1 cellular context compared by ENCODE assay signal in genomic region chr3:12670365-12670764, GRCh38.
TF ChIP-seq lines count a peak whose summit lies in the region.

No MANE protein-coding gene starts in this region.

TF ChIP-seq in HepG2, 621 proteins besides CTCF, POLR2A, EP300 and RAD21:
- TF ChIP-seq SNAPC2 (CRISPR knock-in tag; IDR thresholded peaks at IDR 0.05) (no peak), SRSF4 (IDR thresholded peaks at IDR 0.05; ENCODE audit: low read depth, low read length, poor library complexity, severe bottlenecking) (no peak), ZGPAT (CRISPR knock-in tag; IDR thresholded peaks at IDR 0.05) (peak; percentile 9; the same call in 1 of the 2 replicates), FOXA1 (IDR thresholded peaks at IDR 0.05) (no peak), FOXA1 (CRISPR knock-in tag; IDR thresholded peaks at IDR 0.05) (0 out of 2 replicates have a peak, but pooled peaks have one; percentile 6), FIP1L1 (IDR thresholded peaks at IDR 0.05; ENCODE audit: borderline replicate concordance, insufficient read depth, low read depth, low read length) (no peak), ZNF737 (CRISPR knock-in tag; IDR thresholded peaks at IDR 0.05; ENCODE audit: borderline replicate concordance) (no peak), ZHX2 (IDR thresholded peaks at IDR 0.05; ENCODE audit: low read depth) (no peak), ZHX2 (CRISPR knock-in tag; IDR thresholded peaks at IDR 0.05; ENCODE audit: borderline replicate concordance) (no peak), ZNF331 (CRISPR knock-in tag; IDR thresholded peaks at IDR 0.05) (no peak), KDM1A (CRISPR knock-in tag; IDR thresholded peaks at IDR 0.05) (no peak), RCOR2 (CRISPR knock-in tag; IDR thresholded peaks at IDR 0.05) (no peak), ARID3A (IDR thresholded peaks at IDR 0.05; ENCODE audit: low read depth, low read length) (peak; percentile 48; the same call in 1 of the 2 replicates), ZFP82 (CRISPR knock-in tag; IDR thresholded peaks at IDR 0.05; ENCODE audit: borderline replicate concordance) (no peak)
